In the genomic region with DNA sequence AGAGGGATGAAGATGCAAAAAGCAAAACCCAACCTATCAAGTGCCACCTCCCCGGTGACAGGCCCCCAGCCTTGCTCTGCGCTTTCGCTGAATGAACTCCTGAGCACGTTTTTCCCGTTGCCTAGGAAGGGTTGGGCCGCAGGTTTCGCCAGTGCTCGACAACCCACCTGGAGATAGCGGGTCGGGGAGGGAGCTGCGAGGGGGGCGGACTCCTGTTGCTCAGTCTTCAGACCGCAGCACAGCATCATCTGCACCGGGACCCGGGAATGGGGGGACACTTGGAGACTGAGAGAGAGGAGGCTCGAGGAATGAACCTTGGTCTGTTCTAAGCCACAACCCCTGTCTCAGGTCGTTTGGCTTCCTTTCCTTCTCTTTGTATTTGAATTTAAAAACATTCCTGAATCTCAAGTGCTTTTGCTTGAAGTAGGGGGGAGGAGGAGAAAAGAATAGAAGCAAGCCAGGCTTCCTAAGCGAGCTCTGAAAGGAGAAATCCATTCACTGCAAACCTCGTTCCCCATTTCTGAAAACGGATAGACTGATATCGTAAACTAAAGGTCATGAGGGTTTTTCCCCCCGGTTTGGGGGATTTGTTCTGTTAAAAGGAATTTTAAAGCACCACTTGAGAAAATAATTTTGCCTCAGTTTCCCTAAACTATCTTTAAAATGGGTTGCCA, we compare ENCODE assay signal across 8 cellular contexts. TPM values are rescaled to one million over a fixed set of nuclear protein-coding genes. Genes with fewer than 3 reads are reported as not detected.
DNase-seq lines count a peak whose midpoint lies in the region; ATAC-seq lines count a peak whose summit lies in the region.

No MANE protein-coding gene starts in this region.

- peaks cover 30% of the 10 kb centered on the region for H3K4me1 Mint-ChIP-seq in activated T-cell treated with anti-CD3 and anti-CD28 coated beads, Interleukin-2, amount 50 U/mL, for 72 hours (ENCODE audit: low read depth)

- H3K27ac ChIP-seq in ACC112 (ENCODE audit: low read depth, low read length), result no peak overlapping the region
- H3K27ac ChIP-seq in HUES6 (ENCODE audit: low read depth, low read length), result no peak overlapping the region
- H3K27ac ChIP-seq in right cardiac atrium (ENCODE audit: low read length), result no peak overlapping the region

- H3K27me3 Mint-ChIP-seq in activated T-cell treated with anti-CD3 and anti-CD28 coated beads, Interleukin-2, amount 50 U/mL, for 72 hours (ENCODE audit: low read depth), result no peaks in the 10 kb centered on the region

- H3K9me3 Mint-ChIP-seq in activated T-cell treated with anti-CD3 and anti-CD28 coated beads, Interleukin-2, amount 50 U/mL, for 72 hours, result no peaks in the 10 kb centered on the region

- H3K4me1 ChIP-seq in ACC112 (ENCODE audit: control insufficient read depth, insufficient read depth, low read length, unreplicated experiment) (peaks cover 6% of the 10 kb centered on the region), HUES6 (ENCODE audit: control insufficient read depth, insufficient read depth, low read length) (peaks cover 10% of the 10 kb centered on the region), right cardiac atrium (ENCODE audit: control insufficient read depth, insufficient read depth, low read length) (no peaks in the 10 kb centered on the region)

- peak overlapping the region; percentile 18 for H3K9ac ChIP-seq in HUES6 (ENCODE audit: low read length)

- H3K4me3 Mint-ChIP-seq in activated T-cell treated with anti-CD3 and anti-CD28 coated beads, Interleukin-2, amount 50 U/mL, for 72 hours, result peak overlapping the region; percentile 79 to 85

- ATAC-seq in activated T-cell treated with anti-CD3 and anti-CD28 coated beads, Interleukin-2, amount 50 U/mL, for 72 hours (replicated peaks in 1 of 2), result peak; percentile 7 to 11
- peak in 1 of 2 donors; percentile 38 for ATAC-seq in right cardiac atrium
- peak; percentile 30 for ATAC-seq in sciatic nerve
- no peak for ATAC-seq in GM21367 (IDR thresholded peaks at IDR 0.05; ENCODE audit: unreplicated experiment)

- H3K36me3 ChIP-seq in ACC112 (ENCODE audit: insufficient read depth, low read length), result no peaks in the 10 kb centered on the region
- no peaks in the 10 kb centered on the region for H3K36me3 ChIP-seq in HUES6 (ENCODE audit: control insufficient read depth, insufficient read depth, low read length)

- no peak overlapping the region for H3K27ac Mint-ChIP-seq in activated T-cell treated with anti-CD3 and anti-CD28 coated beads, Interleukin-2, amount 50 U/mL, for 72 hours

- peak; percentile 11 to 31 for DNase-seq in activated T-cell treated with anti-CD3 and anti-CD28 coated beads, Interleukin-2, amount 50 U/mL, for 72 hours
- peak in 2 of 3 donors; percentile 10 to 32 for DNase-seq in right cardiac atrium
- DNase-seq in sciatic nerve (ENCODE audit: low spot score), result peak; percentile 55
- no peak for DNase-seq in central memory CD4-positive, alpha-beta T cell
- DNase-seq in HuH-7.5 (ENCODE audit: low spot score), result no peak

- intact Hi-C loops in right cardiac atrium (cut with DNase I) (no loop called here), sciatic nerve (cut with DNase I) (no loop called here)

- H2AFZ ChIP-seq in ACC112 (ENCODE audit: low read length, unreplicated experiment), result peak overlapping the region; percentile 95

- peaks cover 3% of the 10 kb centered on the region for H3K79me2 ChIP-seq in ACC112 (ENCODE audit: control insufficient read depth, insufficient read depth, low read length, unreplicated experiment)

- H3K4me3 ChIP-seq in ACC112 (ENCODE audit: low read depth, low read length) (peak overlapping the region; percentile 95), HUES6 (ENCODE audit: low read depth, low read length) (peak overlapping the region; percentile 63), right cardiac atrium (ENCODE audit: low read length) (peak overlapping the region; percentile 51)

- H3K27me3 ChIP-seq in ACC112 (ENCODE audit: insufficient read depth, low read length) (no peaks in the 10 kb centered on the region), HUES6 (ENCODE audit: control insufficient read depth, insufficient read depth, low read length) (peaks cover 65% of the 10 kb centered on the region), right cardiac atrium (ENCODE audit: control insufficient read depth, insufficient read depth) (no peaks in the 10 kb centered on the region)

- no peaks in the 10 kb centered on the region for H3K36me3 Mint-ChIP-seq in activated T-cell treated with anti-CD3 and anti-CD28 coated beads, Interleukin-2, amount 50 U/mL, for 72 hours (ENCODE audit: insufficient read depth in 2 of 2)

- H3K9me3 ChIP-seq in HUES6 (ENCODE audit: control insufficient read depth, insufficient read depth, low read depth, low read length) (no peaks in the 10 kb centered on the region), right cardiac atrium (ENCODE audit: control insufficient read depth, low read length) (no peaks in the 10 kb centered on the region)

- 6% methylated on average over 22 of the region's 22 CpGs for WGBS in right cardiac atrium

RNA-seq across cellular contexts. Expression of a gene that starts 1.2 kb away (rescaled TPM):
- 1 to 10 TPM; 4.4 to 7.2 TPM for total RNA-seq in activated T-cell treated with anti-CD3 and anti-CD28 coated beads, Interleukin-2, amount 50 U/mL, for 72 hours
- total RNA-seq in right cardiac atrium (1 to 10 TPM; 1.2 to 2.8 (median 1.9) TPM), sciatic nerve (47.1 TPM)
- 0.79 TPM for polyA plus RNA-seq in right cardiac atrium

Comparison
In these comparisons a context has a peak if more than half of its experiments do, and no peak if none do; other contexts are left out.
1. DNase-seq: peak in activated T-cell treated with anti-CD3 and anti-CD28 coated beads, Interleukin-2, amount 50 U/mL, for 72 hours (2 of 2), right cardiac atrium (2 of 3) and sciatic nerve (single experiment); none in central memory CD4-positive, alpha-beta T cell (single experiment) and HuH-7.5 (single experiment).
2. Peak in every context shown above with its lines, with median percentiles within 50 percentile points of each other: H3K4me3 ChIP-seq.